25 cellular contexts compared by ENCODE assay signal in genomic region chr11:64084146-64084961, GRCh38. TPM values are rescaled to one million over a fixed set of nuclear protein-coding genes. Genes with fewer than 3 reads are reported as not detected.
A peak's percentile ranks its signal among the peaks of the same experiment; 100 is the strongest.
DNase-seq lines count a peak whose midpoint lies in the region; ATAC-seq, FAIRE-seq and TF ChIP-seq lines count a peak whose summit lies in the region.
"Had no signal": no experiment of that assay in that cellular context is flagged by ENCODE, and none has a peak within 500 bp of the region (broad histone marks: within the 10 kb centered on the region; RNA-seq: fewer than 3 reads in every experiment).

No MANE protein-coding gene starts in this region.

- no peak for FAIRE-seq in pancreas (lab: Jason Lieb, UNC)
- FAIRE-seq: D721Med, GM12892, H1 had no signal

- no peak for TF ChIP-seq CTCF in HEK293 (tag by site-specific recombination; IDR thresholded peaks at IDR 0.05)
- no peak for TF ChIP-seq CTCF in body of pancreas (IDR thresholded peaks at IDR 0.05)
- TF ChIP-seq CTCF in pancreas (IDR thresholded peaks at IDR 0.05): no peak
- no peak for TF ChIP-seq CTCF in GM13976 (IDR thresholded peaks at IDR 0.05; ENCODE audit: borderline replicate concordance, control extremely low read depth, extremely low read depth, insufficient read depth, missing control alignments)

- H3K27me3 ChIP-seq in body of pancreas (no peaks in the 10 kb centered on the region), pancreas (no peaks in the 10 kb centered on the region)

- DNase-seq in NCI-H345 (lab: John Stamatoyannopoulos, UW): peak; percentile 14
- no peak for DNase-seq in NCI-H345 treated with DMSO at 0.1 percent for 48 hours (lab: John Stamatoyannopoulos, UW; ENCODE audit: unreplicated experiment)
- peak in 2 of 4 donors; percentile 30 to 31 for DNase-seq in body of pancreas
- no peak for DNase-seq in pancreas
- no peak for DNase-seq in GM13976 (ENCODE audit: low spot score)
- DNase-seq in NCI-H526 (lab: John Stamatoyannopoulos, UW): no peak
- DNase-seq: 8988T; CD8-positive, alpha-beta memory T cell; MM.1S; NCI-H1092 treated with DMSO at 0.1 percent for 48 hours; NCI-H146; NCI-H2029 treated with DMSO at 0.1 percent for 48 hours; NCI-H524; OCI-M1; SHP77 treated with DMSO at 0.1 percent for 48 hours had no signal

- H3K27ac ChIP-seq in HEK293 (ENCODE audit: extremely low read depth, low read depth, low read length) (no peak overlapping the region), body of pancreas (peak overlapping the region in 3 of 4 donors; percentile 72 to 80 (median 73)), pancreas (peak overlapping the region in 3 of 4 donors; percentile 54 to 74 (median 62))
- H3K27ac ChIP-seq: HL-60 had no signal

- H3K36me3 ChIP-seq in HEK293 (ENCODE audit: control insufficient read depth in 2 of 2, insufficient read depth in 1 of 2, low read length in 2 of 2): no peaks in the 10 kb centered on the region
- H3K36me3 ChIP-seq in body of pancreas (replicated peaks in 1 of 2; ENCODE audit: insufficient read depth in 1 of 2, low read depth in 2 of 2): no peaks in the 10 kb centered on the region
- H3K36me3 ChIP-seq in pancreas: no peaks in the 10 kb centered on the region

- 79% methylated on average over 26 of the region's 27 CpGs; no CpG with 5 or more reads in 1 of the 2 donors for WGBS in body of pancreas, 2 donors
- 78 to 81% methylated on average over 27 of the region's 27 CpGs for WGBS in pancreas, 2 donors

- TF ChIP-seq POLR2A in body of pancreas (IDR thresholded peaks at IDR 0.05): no peak

- ATAC-seq in body of pancreas: no peak
- ATAC-seq in pancreas: no peak
- ATAC-seq in GM18502 (IDR thresholded peaks at IDR 0.05; ENCODE audit: poor library complexity, unreplicated experiment): no peak

- H3K4me1 ChIP-seq in HEK293 (ENCODE audit: control insufficient read depth, insufficient read depth, low read length): no peaks in the 10 kb centered on the region
- H3K4me1 ChIP-seq in body of pancreas: peaks cover 58% of the 10 kb centered on the region
- peaks cover 16 to 21% (median 17%) of the 10 kb centered on the region in 3 donors for H3K4me1 ChIP-seq in pancreas

- POLR2A ChIA-PET in HEK293 (lab: Yijun Ruan, JAX): no interaction called here

- in situ Hi-C loops in GM13976 (cut with MboI; ENCODE audit: low sequenced_read_pairs, unreplicated experiment): no loop called here

- H3K4me3 ChIP-seq in HEK293 (ENCODE audit: low read depth, low read length): no peak overlapping the region
- H3K4me3 ChIP-seq in body of pancreas: no peak overlapping the region
- no peak overlapping the region for H3K4me3 ChIP-seq in pancreas

- CTCF ChIA-PET in HEK293 (lab: Yijun Ruan, JAX): no interaction called here

- intact Hi-C loops in body of pancreas (cut with DNase I) (no loop called here), pancreas (cut with DNase I) (no loop called here)

- no peaks in the 10 kb centered on the region for H3K9me3 ChIP-seq in HEK293 (ENCODE audit: control insufficient read depth, insufficient read depth, low read depth, low read length)
- no peaks in the 10 kb centered on the region for H3K9me3 ChIP-seq in body of pancreas
- no peaks in the 10 kb centered on the region for H3K9me3 ChIP-seq in pancreas

TF ChIP-seq in HEK293, 187 proteins besides CTCF, POLR2A, EP300 and RAD21:
- TF ChIP-seq ZNF274 (IDR thresholded peaks at IDR 0.05; ENCODE audit: low read length) (no peak), ZNF274 (tag by site-specific recombination; IDR thresholded peaks at IDR 0.05; ENCODE audit: borderline replicate concordance) (no peak), FEZF1 (tag by site-specific recombination; IDR thresholded peaks at IDR 0.05) (no peak), EGR2 (tag by site-specific recombination; IDR thresholded peaks at IDR 0.05; ENCODE audit: low read depth) (peak; percentile 84), ELK4 (IDR thresholded peaks at IDR 0.05; ENCODE audit: borderline replicate concordance, low read depth, low read length) (no peak), ZFHX2 (tag by site-specific recombination; conservative IDR thresholded peaks at IDR 0.05) (peak; percentile 89), ZNF221 (tag by site-specific recombination; IDR thresholded peaks at IDR 0.05; ENCODE audit: borderline replicate concordance) (no peak), ZNF530 (tag by site-specific recombination; IDR thresholded peaks at IDR 0.05; ENCODE audit: low read depth) (no peak)

RNA-seq across cellular contexts. Expression of gene FLRT1, which starts 48.6 kb away (rescaled TPM):
- total RNA-seq in body of pancreas (under 1 TPM in 1 of 2 donors, not detected in 1; 0.26 TPM), pancreas (under 1 TPM; 0.04 to 0.31 (median 0.15) TPM)
- polyA plus RNA-seq in pancreas: under 1 TPM; 0.27 to 0.87 TPM
- total RNA-seq: CD8-positive, alpha-beta memory T cell; HT1080; LHCN-M2; T-helper 1 cell treated with Interleukin-12 subunit alpha and Interleukin-12 subunit beta and Interleukin-4 antibody, amounts not matched to agents 30 ng/mL and 1 ng/mL, for 36 hours had no signal
- polyA plus RNA-seq: CD8-positive, alpha-beta memory T cell; IgD-negative memory B cell had no signal
